In genomic region chr16:30335598-30336474, GRCh38 we compare ENCODE assay signal across 8 cellular contexts. TPM values are rescaled to one million over a fixed set of nuclear protein-coding genes. Genes with fewer than 3 reads are reported as not detected.
A peak's percentile ranks its signal among the peaks of the same experiment; 100 is the strongest.
DNase-seq lines count a peak whose midpoint lies in the region; ATAC-seq, FAIRE-seq and TF ChIP-seq lines count a peak whose summit lies in the region.

No MANE protein-coding gene starts in this region.

- no peaks in the 10 kb centered on the region for H3K9me3 Mint-ChIP-seq in T-helper 1 cell treated with Interleukin-12 subunit alpha and Interleukin-12 subunit beta and Interleukin-4 antibody, amounts not matched to agents 30 μg/mL and 1 μg/mL, for 36 hours
- H3K9me3 Mint-ChIP-seq in osteocyte (ENCODE audit: unreplicated experiment) = no peaks in the 10 kb centered on the region

- H3K36me3 Mint-ChIP-seq in T-helper 1 cell treated with Interleukin-12 subunit alpha and Interleukin-12 subunit beta and Interleukin-4 antibody, amounts not matched to agents 30 μg/mL and 1 μg/mL, for 36 hours (ENCODE audit: low read depth) = no peaks in the 10 kb centered on the region
- H3K36me3 Mint-ChIP-seq in osteocyte (ENCODE audit: unreplicated experiment) = no peaks in the 10 kb centered on the region

- peak; percentile 15 for ATAC-seq in HG03064 (IDR thresholded peaks at IDR 0.05; ENCODE audit: low read depth, unreplicated experiment)

- peak overlapping the region; percentile 85 for H3K4me3 Mint-ChIP-seq in T-helper 1 cell treated with Interleukin-12 subunit alpha and Interleukin-12 subunit beta and Interleukin-4 antibody, amounts not matched to agents 30 μg/mL and 1 μg/mL, for 36 hours
- peak overlapping the region; percentile 78 for H3K4me3 Mint-ChIP-seq in osteocyte (ENCODE audit: unreplicated experiment)

- no peak for FAIRE-seq in frontal cortex (lab: Jason Lieb, UNC)

- H3K27ac Mint-ChIP-seq in T-helper 1 cell treated with Interleukin-12 subunit alpha and Interleukin-12 subunit beta and Interleukin-4 antibody, amounts not matched to agents 30 μg/mL and 1 μg/mL, for 36 hours = peak overlapping the region; percentile 86
- peak overlapping the region; percentile 90 for H3K27ac Mint-ChIP-seq in osteocyte (ENCODE audit: unreplicated experiment)

- H3K4me1 Mint-ChIP-seq in T-helper 1 cell treated with Interleukin-12 subunit alpha and Interleukin-12 subunit beta and Interleukin-4 antibody, amounts not matched to agents 30 μg/mL and 1 μg/mL, for 36 hours (ENCODE audit: low read depth) = peaks cover 17% of the 10 kb centered on the region
- peaks cover 13% of the 10 kb centered on the region for H3K4me1 Mint-ChIP-seq in osteocyte (ENCODE audit: unreplicated experiment)

- no peaks in the 10 kb centered on the region for H3K27me3 Mint-ChIP-seq in T-helper 1 cell treated with Interleukin-12 subunit alpha and Interleukin-12 subunit beta and Interleukin-4 antibody, amounts not matched to agents 30 μg/mL and 1 μg/mL, for 36 hours (ENCODE audit: low read depth)
- no peaks in the 10 kb centered on the region for H3K27me3 Mint-ChIP-seq in osteocyte (ENCODE audit: unreplicated experiment)

- no peak for TF ChIP-seq CTCF in osteocyte (IDR thresholded peaks at IDR 0.05)

- DNase-seq in T-helper 1 cell = no peak
- peak; percentile 21 for DNase-seq in T-helper 22 cell (ENCODE audit: low read depth)
- peak; percentile 38 for DNase-seq in fibroblast of gingiva (ENCODE audit: low read depth)
- DNase-seq in osteocyte (ENCODE audit: extremely low spot score, unreplicated experiment) = peak; percentile 65
- DNase-seq in frontal cortex (ENCODE audit: low spot score in 2 of 2) = no peak
- DNase-seq in OCI-M1 (lab: John Stamatoyannopoulos, UW) = no peak

RNA-seq across cellular contexts. Expression of gene CD2BP2, which starts 19.3 kb away (rescaled TPM):
- total RNA-seq in osteocyte (65.1 and 67.4 TPM in 2 replicates), frontal cortex (38.7 TPM)

RNA-seq across cellular contexts. Expression of gene TBC1D10B, which starts 34.5 kb away (rescaled TPM):
- total RNA-seq in osteocyte (47.0 and 49.0 TPM in 2 replicates), frontal cortex (25.3 TPM)

RNA-seq across cellular contexts. Expression of gene MYL11, which starts 38.8 kb away (rescaled TPM):
- total RNA-seq in osteocyte (not detected in 2 replicates), frontal cortex (not detected)

RNA-seq across cellular contexts. Expression of gene SEPTIN1, which starts 46.5 kb away (rescaled TPM):
- total RNA-seq in osteocyte = 1.5 and 2.0 TPM in 2 replicates
- total RNA-seq in frontal cortex = not detected

RNA-seq across cellular contexts. Expression of gene ZNF48, which starts 59.4 kb away (rescaled TPM):
- 12.7 and 13.2 TPM in 2 replicates for total RNA-seq in osteocyte
- 39.9 TPM for total RNA-seq in frontal cortex

Comparison
In these comparisons a context has a peak if more than half of its experiments do, and no peak if none do; other contexts are left out.
1. DNase-seq: peak in T-helper 22 cell (single experiment), fibroblast of gingiva (single experiment) and osteocyte (single experiment); none in T-helper 1 cell (0 of 5), frontal cortex (0 of 2) and OCI-M1 (single experiment).